ENCODE assay signal across 8 cellular contexts in the genomic region with DNA sequence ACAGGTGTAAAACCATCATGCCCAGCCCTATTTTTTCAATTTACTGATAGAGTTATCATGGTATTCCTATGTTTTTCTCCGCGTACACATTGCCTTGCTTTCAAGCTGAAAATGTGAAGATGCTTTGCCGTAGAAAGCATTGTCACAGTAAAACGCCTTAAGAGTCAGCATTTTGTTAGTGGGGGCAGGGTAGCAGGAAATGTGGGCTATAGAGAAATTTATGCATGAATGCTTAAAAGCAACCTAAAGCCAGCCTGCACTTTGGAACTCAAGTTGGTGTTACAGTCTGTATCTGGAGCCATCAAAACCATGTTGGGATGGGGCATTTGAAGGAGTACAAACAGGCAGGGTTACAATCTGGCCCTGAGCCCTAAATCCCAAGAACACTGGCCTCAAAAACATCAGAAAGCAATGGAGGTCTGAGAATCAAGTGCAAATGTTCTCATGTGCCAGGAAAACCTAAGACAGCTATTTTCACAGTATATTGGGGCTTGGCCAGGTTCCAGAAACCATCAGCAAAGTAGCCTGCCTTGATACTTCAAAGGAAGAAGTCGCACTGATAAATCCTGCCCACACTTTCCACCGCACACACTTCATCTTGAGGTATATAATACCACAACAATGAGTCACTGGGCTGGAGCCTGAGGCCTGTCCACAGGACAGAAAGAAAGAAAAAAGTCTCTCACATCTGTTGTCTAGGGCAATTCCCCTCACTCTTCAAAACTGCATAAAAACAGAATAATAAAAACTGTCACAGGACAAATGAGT.
DNase-seq lines count a peak whose midpoint lies in the region; ATAC-seq and TF ChIP-seq lines count a peak whose summit lies in the region.

No MANE protein-coding gene starts in this region.

- ATAC-seq in GM18519 (IDR thresholded peaks at IDR 0.05; ENCODE audit: low FRiP score, unreplicated experiment) (peak; percentile 90), HG03108 (IDR thresholded peaks at IDR 0.05; ENCODE audit: unreplicated experiment) (peak; percentile 79), mucosa of descending colon (peak; percentile 85), GM21528 (IDR thresholded peaks at IDR 0.05; ENCODE audit: low FRiP score, unreplicated experiment) (no peak)

- no peaks in the 10 kb centered on the region for H3K36me3 ChIP-seq in mucosa of descending colon (ENCODE audit: low read depth)

- H3K4me3 ChIP-seq in mucosa of descending colon: no peak overlapping the region

- no peaks in the 10 kb centered on the region for H3K9me3 ChIP-seq in mucosa of descending colon

- TF ChIP-seq CTCF in mucosa of descending colon (IDR thresholded peaks at IDR 0.05) (no peak), type B pancreatic cell (conservative IDR thresholded peaks at IDR 0.05) (no peak)

- in situ Hi-C loops in ACHN (cut with HindIII; ENCODE audit: low pct_ligation_motif_present, low pct_unique_long_range_greater_than_20kb, low sequenced_read_pairs): no loop called here

- peaks cover 51% of the 10 kb centered on the region for H3K27me3 Mint-ChIP-seq in activated naive CD8-positive, alpha-beta T cell treated with anti-CD3 and anti-CD28 coated beads for 36 hours
- H3K27me3 Mint-ChIP-seq in type B pancreatic cell: no peaks in the 10 kb centered on the region

- peaks cover 18% of the 10 kb centered on the region for H3K4me1 Mint-ChIP-seq in activated naive CD8-positive, alpha-beta T cell treated with anti-CD3 and anti-CD28 coated beads for 36 hours
- peaks cover 26% of the 10 kb centered on the region for H3K4me1 Mint-ChIP-seq in type B pancreatic cell (ENCODE audit: unreplicated experiment)

- no peaks in the 10 kb centered on the region for H3K36me3 Mint-ChIP-seq in activated naive CD8-positive, alpha-beta T cell treated with anti-CD3 and anti-CD28 coated beads for 36 hours
- no peaks in the 10 kb centered on the region for H3K36me3 Mint-ChIP-seq in type B pancreatic cell

- intact Hi-C loops in mucosa of descending colon (cut with DNase I, micrococcal nuclease): no loop called here

- DNase-seq in ACHN (peak; percentile 87), RPMI7951 (ENCODE audit: low read depth) (peak; percentile 99), mucosa of descending colon (peak in 1 of 3 donors; percentile 70), type B pancreatic cell (ENCODE audit: extremely low spot score, unreplicated experiment) (no peak)
- DNase-seq in activated naive CD8-positive, alpha-beta T cell treated with anti-CD3 and anti-CD28 coated beads for 36 hours: peak; percentile 73

- peaks cover 7% of the 10 kb centered on the region for H3K4me1 ChIP-seq in mucosa of descending colon (ENCODE audit: low read depth)

- H3K9me3 Mint-ChIP-seq in activated naive CD8-positive, alpha-beta T cell treated with anti-CD3 and anti-CD28 coated beads for 36 hours: no peaks in the 10 kb centered on the region
- H3K9me3 Mint-ChIP-seq in type B pancreatic cell: peaks cover 4% of the 10 kb centered on the region

- peak overlapping the region; percentile 64 for H3K27ac Mint-ChIP-seq in activated naive CD8-positive, alpha-beta T cell treated with anti-CD3 and anti-CD28 coated beads for 36 hours
- peak overlapping the region; percentile 88 for H3K27ac Mint-ChIP-seq in type B pancreatic cell

- no peak overlapping the region for H3K4me3 Mint-ChIP-seq in activated naive CD8-positive, alpha-beta T cell treated with anti-CD3 and anti-CD28 coated beads for 36 hours
- peak overlapping the region; percentile 59 for H3K4me3 Mint-ChIP-seq in type B pancreatic cell
